Comparison of ENCODE assay signal across 1 cellular context in the genomic region with DNA sequence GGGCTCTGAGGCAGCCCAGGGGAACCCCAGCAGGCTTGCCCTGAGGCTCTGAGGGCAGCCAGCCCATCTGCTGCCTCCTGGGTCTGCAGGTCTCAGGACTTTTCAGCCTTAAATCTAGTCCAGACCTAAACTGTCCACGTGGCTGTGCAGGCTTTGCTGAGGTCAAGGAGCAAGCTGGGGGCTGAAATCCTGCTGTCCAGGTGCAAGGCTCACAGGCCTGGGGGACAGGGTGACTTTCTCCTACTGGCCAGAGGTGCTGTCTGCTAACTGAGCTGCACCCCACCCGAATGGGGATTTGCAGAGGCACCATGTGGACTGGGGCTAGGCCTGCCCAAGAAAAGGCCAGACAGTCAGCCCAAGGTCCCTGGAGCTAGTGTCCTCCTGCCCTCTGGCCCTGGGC.
TF ChIP-seq lines count a peak whose summit lies in the region.

No MANE protein-coding gene starts in this region.

TF ChIP-seq in HepG2, 621 proteins besides CTCF, POLR2A, EP300 and RAD21 (continued from another document and continues in another):
- TF ChIP-seq, protein P1, sequence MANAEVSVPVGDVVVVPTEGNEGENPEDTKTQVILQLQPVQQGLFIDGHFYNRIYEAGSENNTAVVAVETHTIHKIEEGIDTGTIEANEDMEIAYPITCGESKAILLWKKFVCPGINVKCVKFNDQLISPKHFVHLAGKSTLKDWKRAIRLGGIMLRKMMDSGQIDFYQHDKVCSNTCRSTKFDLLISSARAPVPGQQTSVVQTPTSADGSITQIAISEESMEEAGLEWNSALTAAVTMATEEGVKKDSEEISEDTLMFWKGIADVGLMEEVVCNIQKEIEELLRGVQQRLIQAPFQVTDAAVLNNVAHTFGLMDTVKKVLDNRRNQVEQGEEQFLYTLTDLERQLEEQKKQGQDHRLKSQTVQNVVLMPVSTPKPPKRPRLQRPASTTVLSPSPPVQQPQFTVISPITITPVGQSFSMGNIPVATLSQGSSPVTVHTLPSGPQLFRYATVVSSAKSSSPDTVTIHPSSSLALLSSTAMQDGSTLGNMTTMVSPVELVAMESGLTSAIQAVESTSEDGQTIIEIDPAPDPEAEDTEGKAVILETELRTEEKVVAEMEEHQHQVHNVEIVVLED (CRISPR knock-in tag; IDR thresholded peaks at IDR 0.05; ENCODE audit: borderline replicate concordance) = no peak
- TF ChIP-seq ZNF850 (CRISPR knock-in tag; conservative IDR thresholded peaks at IDR 0.05) = no peak
- TF ChIP-seq ZNF747 (CRISPR knock-in tag; IDR thresholded peaks at IDR 0.05; ENCODE audit: borderline replicate concordance) = no peak
- TF ChIP-seq, protein P2, sequence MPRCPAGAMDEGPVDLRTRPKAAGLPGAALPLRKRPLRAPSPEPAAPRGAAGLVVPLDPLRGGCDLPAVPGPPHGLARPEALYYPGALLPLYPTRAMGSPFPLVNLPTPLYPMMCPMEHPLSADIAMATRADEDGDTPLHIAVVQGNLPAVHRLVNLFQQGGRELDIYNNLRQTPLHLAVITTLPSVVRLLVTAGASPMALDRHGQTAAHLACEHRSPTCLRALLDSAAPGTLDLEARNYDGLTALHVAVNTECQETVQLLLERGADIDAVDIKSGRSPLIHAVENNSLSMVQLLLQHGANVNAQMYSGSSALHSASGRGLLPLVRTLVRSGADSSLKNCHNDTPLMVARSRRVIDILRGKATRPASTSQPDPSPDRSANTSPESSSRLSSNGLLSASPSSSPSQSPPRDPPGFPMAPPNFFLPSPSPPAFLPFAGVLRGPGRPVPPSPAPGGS (CRISPR knock-in tag; IDR thresholded peaks at IDR 0.05) = no peak
- no peak for TF ChIP-seq ZNF20 (CRISPR knock-in tag; IDR thresholded peaks at IDR 0.05)
- TF ChIP-seq, protein P3, sequence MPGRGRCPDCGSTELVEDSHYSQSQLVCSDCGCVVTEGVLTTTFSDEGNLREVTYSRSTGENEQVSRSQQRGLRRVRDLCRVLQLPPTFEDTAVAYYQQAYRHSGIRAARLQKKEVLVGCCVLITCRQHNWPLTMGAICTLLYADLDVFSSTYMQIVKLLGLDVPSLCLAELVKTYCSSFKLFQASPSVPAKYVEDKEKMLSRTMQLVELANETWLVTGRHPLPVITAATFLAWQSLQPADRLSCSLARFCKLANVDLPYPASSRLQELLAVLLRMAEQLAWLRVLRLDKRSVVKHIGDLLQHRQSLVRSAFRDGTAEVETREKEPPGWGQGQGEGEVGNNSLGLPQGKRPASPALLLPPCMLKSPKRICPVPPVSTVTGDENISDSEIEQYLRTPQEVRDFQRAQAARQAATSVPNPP (CRISPR knock-in tag; IDR thresholded peaks at IDR 0.05) = no peak
- peak; percentile 57; the same call in 1 of the 2 replicates for TF ChIP-seq ZSCAN21 (CRISPR knock-in tag; IDR thresholded peaks at IDR 0.05; ENCODE audit: borderline replicate concordance)
- no peak for TF ChIP-seq MXI1 (IDR thresholded peaks at IDR 0.05; ENCODE audit: borderline replicate concordance, low read depth, low read length)
- no peak for TF ChIP-seq ELF1 (CRISPR knock-in tag; IDR thresholded peaks at IDR 0.05)
- peak; percentile 32; the same call in 1 of the 2 replicates for TF ChIP-seq NRL (CRISPR knock-in tag; IDR thresholded peaks at IDR 0.05; ENCODE audit: borderline replicate concordance)
- TF ChIP-seq, protein P4, sequence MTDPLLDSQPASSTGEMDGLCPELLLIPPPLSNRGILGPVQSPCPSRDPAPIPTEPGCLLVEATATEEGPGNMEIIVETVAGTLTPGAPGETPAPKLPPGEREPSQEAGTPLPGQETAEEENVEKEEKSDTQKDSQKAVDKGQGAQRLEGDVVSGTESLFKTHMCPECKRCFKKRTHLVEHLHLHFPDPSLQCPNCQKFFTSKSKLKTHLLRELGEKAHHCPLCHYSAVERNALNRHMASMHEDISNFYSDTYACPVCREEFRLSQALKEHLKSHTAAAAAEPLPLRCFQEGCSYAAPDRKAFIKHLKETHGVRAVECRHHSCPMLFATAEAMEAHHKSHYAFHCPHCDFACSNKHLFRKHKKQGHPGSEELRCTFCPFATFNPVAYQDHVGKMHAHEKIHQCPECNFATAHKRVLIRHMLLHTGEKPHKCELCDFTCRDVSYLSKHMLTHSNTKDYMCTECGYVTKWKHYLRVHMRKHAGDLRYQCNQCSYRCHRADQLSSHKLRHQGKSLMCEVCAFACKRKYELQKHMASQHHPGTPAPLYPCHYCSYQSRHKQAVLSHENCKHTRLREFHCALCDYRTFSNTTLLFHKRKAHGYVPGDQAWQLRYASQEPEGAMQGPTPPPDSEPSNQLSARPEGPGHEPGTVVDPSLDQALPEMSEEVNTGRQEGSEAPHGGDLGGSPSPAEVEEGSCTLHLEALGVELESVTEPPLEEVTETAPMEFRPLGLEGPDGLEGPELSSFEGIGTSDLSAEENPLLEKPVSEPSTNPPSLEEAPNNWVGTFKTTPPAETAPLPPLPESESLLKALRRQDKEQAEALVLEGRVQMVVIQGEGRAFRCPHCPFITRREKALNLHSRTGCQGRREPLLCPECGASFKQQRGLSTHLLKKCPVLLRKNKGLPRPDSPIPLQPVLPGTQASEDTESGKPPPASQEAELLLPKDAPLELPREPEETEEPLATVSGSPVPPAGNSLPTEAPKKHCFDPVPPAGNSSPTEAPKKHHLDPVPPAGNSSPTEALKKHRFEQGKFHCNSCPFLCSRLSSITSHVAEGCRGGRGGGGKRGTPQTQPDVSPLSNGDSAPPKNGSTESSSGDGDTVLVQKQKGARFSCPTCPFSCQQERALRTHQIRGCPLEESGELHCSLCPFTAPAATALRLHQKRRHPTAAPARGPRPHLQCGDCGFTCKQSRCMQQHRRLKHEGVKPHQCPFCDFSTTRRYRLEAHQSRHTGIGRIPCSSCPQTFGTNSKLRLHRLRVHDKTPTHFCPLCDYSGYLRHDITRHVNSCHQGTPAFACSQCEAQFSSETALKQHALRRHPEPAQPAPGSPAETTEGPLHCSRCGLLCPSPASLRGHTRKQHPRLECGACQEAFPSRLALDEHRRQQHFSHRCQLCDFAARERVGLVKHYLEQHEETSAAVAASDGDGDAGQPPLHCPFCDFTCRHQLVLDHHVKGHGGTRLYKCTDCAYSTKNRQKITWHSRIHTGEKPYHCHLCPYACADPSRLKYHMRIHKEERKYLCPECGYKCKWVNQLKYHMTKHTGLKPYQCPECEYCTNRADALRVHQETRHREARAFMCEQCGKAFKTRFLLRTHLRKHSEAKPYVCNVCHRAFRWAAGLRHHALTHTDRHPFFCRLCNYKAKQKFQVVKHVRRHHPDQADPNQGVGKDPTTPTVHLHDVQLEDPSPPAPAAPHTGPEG (CRISPR knock-in tag; IDR thresholded peaks at IDR 0.05) = no peak
- no peak for TF ChIP-seq GZF1 (CRISPR knock-in tag; IDR thresholded peaks at IDR 0.05)
- TF ChIP-seq TCF7L2 (IDR thresholded peaks at IDR 0.05; ENCODE audit: low read depth, low read length) = no peak
- no peak for TF ChIP-seq SSRP1 (CRISPR knock-in tag; IDR thresholded peaks at IDR 0.05)
- TF ChIP-seq KDM3A (CRISPR knock-in tag; IDR thresholded peaks at IDR 0.05; ENCODE audit: low read depth) = 0 out of 2 replicates have a peak, but pooled peaks have one; percentile 22
- no peak for TF ChIP-seq ZNF160 (CRISPR knock-in tag; IDR thresholded peaks at IDR 0.05)
- no peak for TF ChIP-seq MEIS2 (CRISPR knock-in tag; IDR thresholded peaks at IDR 0.05)
- TF ChIP-seq ZSCAN12 (CRISPR knock-in tag; IDR thresholded peaks at IDR 0.05) = no peak
- TF ChIP-seq, protein P5, sequence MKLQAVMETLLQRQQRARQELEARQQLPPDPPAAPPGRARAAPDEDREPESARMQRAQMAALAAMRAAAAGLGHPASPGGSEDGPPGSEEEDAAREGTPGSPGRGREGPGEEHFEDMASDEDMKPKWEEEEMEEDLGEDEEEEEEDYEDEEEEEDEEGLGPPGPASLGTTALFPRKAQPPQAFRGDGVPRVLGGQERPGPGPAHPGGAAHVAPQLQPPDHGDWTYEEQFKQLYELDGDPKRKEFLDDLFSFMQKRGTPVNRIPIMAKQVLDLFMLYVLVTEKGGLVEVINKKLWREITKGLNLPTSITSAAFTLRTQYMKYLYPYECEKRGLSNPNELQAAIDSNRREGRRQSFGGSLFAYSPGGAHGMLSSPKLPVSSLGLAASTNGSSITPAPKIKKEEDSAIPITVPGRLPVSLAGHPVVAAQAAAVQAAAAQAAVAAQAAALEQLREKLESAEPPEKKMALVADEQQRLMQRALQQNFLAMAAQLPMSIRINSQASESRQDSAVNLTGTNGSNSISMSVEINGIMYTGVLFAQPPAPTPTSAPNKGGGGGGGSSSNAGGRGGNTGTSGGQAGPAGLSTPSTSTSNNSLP (IDR thresholded peaks at IDR 0.05; ENCODE audit: low read depth, low read length) = no peak
- peak; percentile 42; the same call in 1 of the 2 replicates for TF ChIP-seq MED1 (CRISPR knock-in tag; IDR thresholded peaks at IDR 0.05)
- no peak for TF ChIP-seq SIN3A (IDR thresholded peaks at IDR 0.05; ENCODE audit: borderline replicate concordance, low read depth, low read length)
- no peak for TF ChIP-seq HNRNPLL (IDR thresholded peaks at IDR 0.05; ENCODE audit: low read depth, low read length, poor library complexity, severe bottlenecking)
- TF ChIP-seq ZNF24 (IDR thresholded peaks at IDR 0.05) = no peak
- no peak for TF ChIP-seq ZNF660 (CRISPR knock-in tag; IDR thresholded peaks at IDR 0.05; ENCODE audit: borderline replicate concordance, low read depth)
- no peak for TF ChIP-seq HOXA7 (CRISPR knock-in tag; IDR thresholded peaks at IDR 0.05)
- no peak for TF ChIP-seq ZNF772 (CRISPR knock-in tag; IDR thresholded peaks at IDR 0.05)
- TF ChIP-seq, protein P6, sequence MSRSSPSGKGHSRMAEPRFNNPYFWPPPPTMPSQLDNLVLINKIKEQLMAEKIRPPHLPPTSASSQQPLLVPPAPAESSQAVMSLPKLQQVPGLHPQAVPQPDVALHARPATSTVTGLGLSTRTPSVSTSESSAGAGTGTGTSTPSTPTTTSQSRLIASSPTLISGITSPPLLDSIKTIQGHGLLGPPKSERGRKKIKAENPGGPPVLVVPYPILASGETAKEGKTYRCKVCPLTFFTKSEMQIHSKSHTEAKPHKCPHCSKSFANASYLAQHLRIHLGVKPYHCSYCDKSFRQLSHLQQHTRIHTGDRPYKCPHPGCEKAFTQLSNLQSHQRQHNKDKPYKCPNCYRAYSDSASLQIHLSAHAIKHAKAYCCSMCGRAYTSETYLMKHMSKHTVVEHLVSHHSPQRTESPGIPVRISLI (CRISPR knock-in tag; IDR thresholded peaks at IDR 0.05; ENCODE audit: borderline replicate concordance) = no peak
- TF ChIP-seq ZNF264 (CRISPR knock-in tag; IDR thresholded peaks at IDR 0.05) = no peak
- TF ChIP-seq ZBTB7B (CRISPR knock-in tag; IDR thresholded peaks at IDR 0.05) = peak; percentile 48; the same call in 1 of the 2 replicates
- TF ChIP-seq SRY (CRISPR knock-in tag; IDR thresholded peaks at IDR 0.05) = no peak
- TF ChIP-seq SALL2 (CRISPR knock-in tag; IDR thresholded peaks at IDR 0.05) = no peak
- TF ChIP-seq ZFP41 (CRISPR knock-in tag; IDR thresholded peaks at IDR 0.05; ENCODE audit: borderline replicate concordance) = no peak
- TF ChIP-seq ZBTB7A (CRISPR knock-in tag; IDR thresholded peaks at IDR 0.05) = peak; percentile 36; the same call in 1 of the 2 replicates
- TF ChIP-seq IKZF4 (CRISPR knock-in tag; IDR thresholded peaks at IDR 0.05; ENCODE audit: borderline replicate concordance, low read depth, not compliant biosample characterization) = no peak
- no peak for TF ChIP-seq ZNF143 (CRISPR knock-in tag; IDR thresholded peaks at IDR 0.05)
- TF ChIP-seq SMC3 (IDR thresholded peaks at IDR 0.05; ENCODE audit: low read length) = no peak
- TF ChIP-seq HHEX (CRISPR knock-in tag; IDR thresholded peaks at IDR 0.05) = no peak
- 0 out of 2 replicates have a peak, but pooled peaks have one; percentile 3 for TF ChIP-seq KDM2A (CRISPR knock-in tag; IDR thresholded peaks at IDR 0.05; ENCODE audit: borderline replicate concordance, low read depth)
- TF ChIP-seq KLF11 (CRISPR knock-in tag; IDR thresholded peaks at IDR 0.05) = no peak
- TF ChIP-seq CHCHD3 (CRISPR knock-in tag; IDR thresholded peaks at IDR 0.05) = no peak
- TF ChIP-seq, protein P7, sequence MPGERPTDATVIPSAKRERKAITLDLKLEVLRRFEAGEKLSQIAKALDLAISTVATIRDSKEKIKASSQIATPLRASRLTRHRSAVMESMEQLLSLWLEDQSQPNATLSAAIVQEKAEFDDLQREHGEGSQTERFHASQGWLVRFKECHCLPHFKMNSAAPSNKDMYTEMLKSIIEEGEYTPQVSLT (CRISPR knock-in tag; IDR thresholded peaks at IDR 0.05; ENCODE audit: borderline replicate concordance, low read depth) = no peak
- TF ChIP-seq ZNF598 (CRISPR knock-in tag; IDR thresholded peaks at IDR 0.05; ENCODE audit: borderline replicate concordance) = peak; percentile 12; the same call in 1 of the 2 replicates
- TF ChIP-seq POLR2AphosphoS5 (IDR thresholded peaks at IDR 0.05; ENCODE audit: low read depth, low read length) = no peak
- no peak for TF ChIP-seq RBAK (CRISPR knock-in tag; IDR thresholded peaks at IDR 0.05)
- TF ChIP-seq ADNP (CRISPR knock-in tag; IDR thresholded peaks at IDR 0.05) = no peak
- TF ChIP-seq CEBPB (IDR thresholded peaks at IDR 0.05; ENCODE audit: borderline replicate concordance, low read depth, low read length) = no peak
- TF ChIP-seq SP5 (CRISPR knock-in tag; IDR thresholded peaks at IDR 0.05; ENCODE audit: borderline replicate concordance, low read depth) = no peak
- TF ChIP-seq, protein P8, sequence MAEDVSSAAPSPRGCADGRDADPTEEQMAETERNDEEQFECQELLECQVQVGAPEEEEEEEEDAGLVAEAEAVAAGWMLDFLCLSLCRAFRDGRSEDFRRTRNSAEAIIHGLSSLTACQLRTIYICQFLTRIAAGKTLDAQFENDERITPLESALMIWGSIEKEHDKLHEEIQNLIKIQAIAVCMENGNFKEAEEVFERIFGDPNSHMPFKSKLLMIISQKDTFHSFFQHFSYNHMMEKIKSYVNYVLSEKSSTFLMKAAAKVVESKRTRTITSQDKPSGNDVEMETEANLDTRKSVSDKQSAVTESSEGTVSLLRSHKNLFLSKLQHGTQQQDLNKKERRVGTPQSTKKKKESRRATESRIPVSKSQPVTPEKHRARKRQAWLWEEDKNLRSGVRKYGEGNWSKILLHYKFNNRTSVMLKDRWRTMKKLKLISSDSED (CRISPR knock-in tag; IDR thresholded peaks at IDR 0.05) = no peak
- TF ChIP-seq SKI (IDR thresholded peaks at IDR 0.05; ENCODE audit: partially characterized antibody) = no peak
- TF ChIP-seq CHD2 (IDR thresholded peaks at IDR 0.05; ENCODE audit: low read depth, low read length) = no peak
- no peak for TF ChIP-seq MBD4 (IDR thresholded peaks at IDR 0.05; ENCODE audit: borderline replicate concordance, low read length)
- no peak for TF ChIP-seq MIXL1 (CRISPR knock-in tag; IDR thresholded peaks at IDR 0.05)
- TF ChIP-seq, protein P9, sequence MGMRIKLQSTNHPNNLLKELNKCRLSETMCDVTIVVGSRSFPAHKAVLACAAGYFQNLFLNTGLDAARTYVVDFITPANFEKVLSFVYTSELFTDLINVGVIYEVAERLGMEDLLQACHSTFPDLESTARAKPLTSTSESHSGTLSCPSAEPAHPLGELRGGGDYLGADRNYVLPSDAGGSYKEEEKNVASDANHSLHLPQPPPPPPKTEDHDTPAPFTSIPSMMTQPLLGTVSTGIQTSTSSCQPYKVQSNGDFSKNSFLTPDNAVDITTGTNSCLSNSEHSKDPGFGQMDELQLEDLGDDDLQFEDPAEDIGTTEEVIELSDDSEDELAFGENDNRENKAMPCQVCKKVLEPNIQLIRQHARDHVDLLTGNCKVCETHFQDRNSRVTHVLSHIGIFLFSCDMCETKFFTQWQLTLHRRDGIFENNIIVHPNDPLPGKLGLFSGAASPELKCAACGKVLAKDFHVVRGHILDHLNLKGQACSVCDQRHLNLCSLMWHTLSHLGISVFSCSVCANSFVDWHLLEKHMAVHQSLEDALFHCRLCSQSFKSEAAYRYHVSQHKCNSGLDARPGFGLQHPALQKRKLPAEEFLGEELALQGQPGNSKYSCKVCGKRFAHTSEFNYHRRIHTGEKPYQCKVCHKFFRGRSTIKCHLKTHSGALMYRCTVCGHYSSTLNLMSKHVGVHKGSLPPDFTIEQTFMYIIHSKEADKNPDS (CRISPR knock-in tag; IDR thresholded peaks at IDR 0.05) = no peak
- TF ChIP-seq PHF5A (CRISPR knock-in tag; IDR thresholded peaks at IDR 0.05; ENCODE audit: low read depth, unreplicated experiment) = no peak
